In genomic region chr3:5038243-5038642, GRCh38 we compare ENCODE assay signal across 1 cellular context.
TF ChIP-seq lines count a peak whose summit lies in the region.

No MANE protein-coding gene starts in this region.

TF ChIP-seq in K562, 482 proteins besides CTCF, POLR2A, EP300 and RAD21 (continued from another document):
- 0 out of 6 replicates have a peak, but pooled peaks of 1 of the 3 experiments have one; percentile 35 for TF ChIP-seq ZBTB11 (CRISPR knock-in tag; IDR thresholded peaks at IDR 0.05)
TF ChIP-seq in K562: peak in this region for 6.
